Comparison of ENCODE assay signal across 21 cellular contexts in genomic region chr17:9386401-9386800, GRCh38.
A peak's percentile ranks its signal among the peaks of the same experiment; 100 is the strongest.
DNase-seq lines count a peak whose midpoint lies in the region; ATAC-seq and TF ChIP-seq lines count a peak whose summit lies in the region.
"Had no signal": no experiment of that assay in that cellular context is flagged by ENCODE, and none has a peak within 500 bp of the region (broad histone marks: within the 10 kb centered on the region; RNA-seq: fewer than 3 reads in every experiment).

No MANE protein-coding gene starts in this region.

- H3K27ac ChIP-seq in fibroblast of lung (ENCODE audit: insufficient read depth, low read length), result no peak overlapping the region
- no peak overlapping the region for H3K27ac ChIP-seq in effector memory CD4-positive, alpha-beta T cell (ENCODE audit: insufficient read depth, low read length, poor library complexity, severe bottlenecking)
- H3K27ac ChIP-seq: cardiac muscle cell, SJSA1, uterus had no signal

- DNase-seq in HK-2 (ENCODE audit: unreplicated experiment) (peak; percentile 58), astrocyte of the hippocampus (ENCODE audit: low read depth, low spot score) (peak; percentile 27), fibroblast of lung (ENCODE audit: low read depth in 2 of 2) (peak; percentile 42 to 46), pulmonary artery endothelial cell (ENCODE audit: low read depth, low spot score) (peak; percentile 59), NCI-H2107 (lab: John Stamatoyannopoulos, UW) (no peak), DMS 273 (lab: John Stamatoyannopoulos, UW; ENCODE audit: unreplicated experiment) (no peak)
- DNase-seq in effector memory CD4-positive, alpha-beta T cell, result no peak
- DNase-seq: activated CD8-positive, alpha-beta memory T cell treated with anti-CD3 and anti-CD28 coated beads for 24 hours; activated naive CD8-positive, alpha-beta T cell treated with anti-CD3 and anti-CD28 coated beads for 36 hours; CD8-positive, alpha-beta memory T cell; DND-41; effector memory CD8-positive, alpha-beta T cell; GOT3; MM.1S; NCI-H187; NCI-H524 treated with DMSO at 0.1 percent for 48 hours; occipital lobe; uterus had no signal

- H3K9me3 ChIP-seq in fibroblast of lung (ENCODE audit: control insufficient read depth, insufficient read depth, low read depth, low read length), result no peaks in the 10 kb centered on the region
- no peaks in the 10 kb centered on the region for H3K9me3 ChIP-seq in effector memory CD4-positive, alpha-beta T cell (ENCODE audit: control insufficient read depth, low read length)
- H3K9me3 ChIP-seq: SJSA1, uterus had no signal

- no peaks in the 10 kb centered on the region for H3K36me3 ChIP-seq in fibroblast of lung (ENCODE audit: control insufficient read depth, insufficient read depth, low read length)
- H3K36me3 ChIP-seq in effector memory CD4-positive, alpha-beta T cell (ENCODE audit: control insufficient read depth, insufficient read depth, low read length), result no peaks in the 10 kb centered on the region
- H3K36me3 ChIP-seq: cardiac muscle cell, SJSA1, uterus had no signal

- no peak for ATAC-seq in HG02981 (IDR thresholded peaks at IDR 0.05; ENCODE audit: unreplicated experiment)
- ATAC-seq: effector memory CD8-positive, alpha-beta T cell had no signal

- no peak for TF ChIP-seq CTCF in fibroblast of lung (conservative IDR thresholded peaks at IDR 0.05 in 1 of 2, IDR thresholded peaks at IDR 0.05 in 1 of 2; ENCODE audit: low read depth in 1 of 2, low read length in 2 of 2)

- H3K4me3 ChIP-seq in fibroblast of lung (replicated peaks in 1 of 4; ENCODE audit: control extremely low read depth in 1 of 4, insufficient read depth in 1 of 4, low read depth in 3 of 4, low read length in 4 of 4), result no peak overlapping the region
- H3K4me3 ChIP-seq in effector memory CD4-positive, alpha-beta T cell (ENCODE audit: insufficient read depth, low read depth, low read length, poor library complexity, severe bottlenecking), result no peak overlapping the region
- H3K4me3 ChIP-seq: cardiac muscle cell, SJSA1, uterus had no signal

- H4K20me1 ChIP-seq in fibroblast of lung (ENCODE audit: control insufficient read depth, extremely low read depth, insufficient read depth, low read length), result no peaks in the 10 kb centered on the region

- H3K4me2 ChIP-seq in fibroblast of lung (ENCODE audit: extremely low read depth, insufficient read depth, low read length), result no peak overlapping the region

- no peak overlapping the region for H3K9ac ChIP-seq in fibroblast of lung (ENCODE audit: insufficient read depth, low read length)

- no peak overlapping the region for H2AFZ ChIP-seq in fibroblast of lung (ENCODE audit: low read length)

- no peaks in the 10 kb centered on the region for H3K4me1 ChIP-seq in fibroblast of lung (ENCODE audit: control insufficient read depth, extremely low read depth, insufficient read depth, low read length)
- H3K4me1 ChIP-seq in effector memory CD4-positive, alpha-beta T cell (ENCODE audit: control insufficient read depth, insufficient read depth, low read length, poor library complexity, severe bottlenecking), result no peaks in the 10 kb centered on the region
- H3K4me1 ChIP-seq: uterus had no signal

- H3K79me2 ChIP-seq in fibroblast of lung (ENCODE audit: control insufficient read depth, insufficient read depth, low read length), result no peaks in the 10 kb centered on the region

- no peaks in the 10 kb centered on the region for H3K27me3 ChIP-seq in fibroblast of lung (ENCODE audit: control insufficient read depth, insufficient read depth, low read length)
- H3K27me3 ChIP-seq in effector memory CD4-positive, alpha-beta T cell (replicated peaks; ENCODE audit: control insufficient read depth, insufficient read depth, low read length, poor library complexity, severe bottlenecking), result no peaks in the 10 kb centered on the region
- H3K27me3 ChIP-seq: cardiac muscle cell, SJSA1, uterus had no signal

Comparison
In these comparisons a context has a peak if more than half of its experiments do, and no peak if none do; other contexts are left out.
1. DNase-seq: peak in HK-2 (single experiment), astrocyte of the hippocampus (single experiment), fibroblast of lung (2 of 2) and pulmonary artery endothelial cell (single experiment); none in effector memory CD4-positive, alpha-beta T cell (0 of 3), NCI-H2107 (single experiment) and DMS 273 (single experiment).